10 cellular contexts compared by ENCODE assay signal in genomic region chr2:237955640-237956401, GRCh38. TPM values are rescaled to one million over a fixed set of nuclear protein-coding genes. Genes with fewer than 3 reads are reported as not detected.
DNase-seq lines count a peak whose midpoint lies in the region; ATAC-seq, FAIRE-seq and TF ChIP-seq lines count a peak whose summit lies in the region.
"Had no signal": no experiment of that assay in that cellular context is flagged by ENCODE, and none has a peak within 500 bp of the region (broad histone marks: within the 10 kb centered on the region; RNA-seq: fewer than 3 reads in every experiment).

No MANE protein-coding gene starts in this region.

- 0 out of 2 replicates have a peak, but pooled peaks have one; percentile 57 for ATAC-seq in Panc1
- ATAC-seq: K562 had no signal

- TF ChIP-seq EP300 in esophagus muscularis mucosa (IDR thresholded peaks at IDR 0.05), result no peak

- H3F3A ChIP-seq in neural progenitor cell (ENCODE audit: low read depth), result no peaks in the 10 kb centered on the region

- DNase-seq in AG04450 (ENCODE audit: low read depth, low spot score) (no peak), Panc1 (ENCODE audit: low read depth, low spot score) (no peak), esophagus muscularis mucosa (ENCODE audit: extremely low spot score) (no peak), neural progenitor cell (ENCODE audit: low spot score) (peak; percentile 51), DMS53 (lab: John Stamatoyannopoulos, UW) (no peak), kidney (no peak), NCI-H1092 (lab: John Stamatoyannopoulos, UW) (no peak), HT-29 (ENCODE audit: low spot score) (no peak)
- DNase-seq: stimulated activated CD4-positive, alpha-beta T cell treated with anti-CD3 and anti-CD28 coated beads, Interleukin-4, amount 100 ng/mL, for 4 hours had no signal

- FAIRE-seq in kidney (lab: Jason Lieb, UNC), result no peak
- FAIRE-seq: K562 had no signal

- intact Hi-C loops in Panc1 (cut with micrococcal nuclease; ENCODE audit: unreplicated experiment), result no loop called here
- intact Hi-C loops in esophagus muscularis mucosa (cut with DNase I), result no loop called here
- intact Hi-C loops in kidney (cut with DNase I), result no loop called here

- H3K27ac ChIP-seq in AG04450 (ENCODE audit: low read depth, low read length), result no peak overlapping the region
- no peak overlapping the region for H3K27ac ChIP-seq in Panc1 (ENCODE audit: low read length)
- H3K27ac ChIP-seq in esophagus muscularis mucosa (replicated peaks in 1 of 4), result no peak overlapping the region
- H3K27ac ChIP-seq in neural progenitor cell, result no peak overlapping the region
- H3K27ac ChIP-seq in kidney (ENCODE audit: low read depth in 2 of 2, low read length in 2 of 2), result no peak overlapping the region

- in situ Hi-C loops in Panc1 (cut with HindIII; ENCODE audit: low pct_unique_long_range_greater_than_20kb, low sequenced_read_pairs), result no loop called here

- H3K27me3 ChIP-seq in AG04450 (ENCODE audit: control insufficient read depth, insufficient read depth, low read length) (peaks cover 32% of the 10 kb centered on the region), Panc1 (ENCODE audit: control insufficient read depth, insufficient read depth, low read length) (no peaks in the 10 kb centered on the region), esophagus muscularis mucosa (peaks cover 0 to 35% (median 10%) of the 10 kb centered on the region in 4 donors), neural progenitor cell (peaks cover 41% of the 10 kb centered on the region)

- no peak for TF ChIP-seq POLR2A in esophagus muscularis mucosa (IDR thresholded peaks at IDR 0.05; ENCODE audit: low read depth)

- H4K20me1 ChIP-seq in neural progenitor cell (ENCODE audit: low read depth), result no peaks in the 10 kb centered on the region

- H3K36me3 ChIP-seq in Panc1 (ENCODE audit: control insufficient read depth, insufficient read depth, low read length) (no peaks in the 10 kb centered on the region), esophagus muscularis mucosa (no peaks in the 10 kb centered on the region), neural progenitor cell (no peaks in the 10 kb centered on the region), kidney (ENCODE audit: control insufficient read depth in 1 of 2, insufficient read depth in 2 of 2, low read length in 2 of 2) (no peaks in the 10 kb centered on the region)

- H3K4me1 Mint-ChIP-seq in neural progenitor cell, result no peaks in the 10 kb centered on the region

- H3K4me3 Mint-ChIP-seq in neural progenitor cell, result no peak overlapping the region

- POLR2A ChIA-PET in AG04450 (lab: Yijun Ruan, JAX) (interaction anchor here (0.7 to 0.9 kb wide), 2 partner anchors 17 to 21 kb away, joined by 3 read pairs; no protein-coding TSS in a partner anchor), Panc1 (lab: Charles Lee) (no interaction called here)

- H2AFZ ChIP-seq in neural progenitor cell (replicated peaks), result peak overlapping the region; percentile 92

- H3K27ac Mint-ChIP-seq in neural progenitor cell, result no peak overlapping the region

- peak overlapping the region; percentile 93 for H3K4me2 ChIP-seq in neural progenitor cell

- H3K79me2 ChIP-seq in neural progenitor cell (ENCODE audit: low read depth), result no peaks in the 10 kb centered on the region

- H3K9me3 Mint-ChIP-seq in neural progenitor cell, result no peaks in the 10 kb centered on the region

- H3K9ac ChIP-seq in neural progenitor cell, result no peak overlapping the region
- H3K9ac ChIP-seq in kidney (ENCODE audit: low read length in 2 of 2), result no peak overlapping the region

- no peaks in the 10 kb centered on the region for H3K36me3 Mint-ChIP-seq in neural progenitor cell

- WGBS in esophagus muscularis mucosa, result 6% methylated on average over 33 of the region's 64 CpGs

- peak overlapping the region; percentile 45 for H3K4me3 ChIP-seq in AG04450 (ENCODE audit: low read depth, low read length)
- H3K4me3 ChIP-seq in Panc1 (ENCODE audit: low read depth in 2 of 2, low read length in 2 of 2), result no peak overlapping the region
- H3K4me3 ChIP-seq in esophagus muscularis mucosa, result peak overlapping the region; percentile 34 to 49 (median 34)
- H3K4me3 ChIP-seq in neural progenitor cell, result peak overlapping the region; percentile 67
- H3K4me3 ChIP-seq in kidney (ENCODE audit: low read length in 2 of 2), result no peak overlapping the region
- H3K4me3 ChIP-seq: K562 had no signal

- H3K4me1 ChIP-seq in Panc1 (ENCODE audit: control insufficient read depth, insufficient read depth, low read length), result no peaks in the 10 kb centered on the region
- H3K4me1 ChIP-seq in esophagus muscularis mucosa, result peaks cover 9 to 12% (median 11%) of the 10 kb centered on the region in 4 donors
- no peaks in the 10 kb centered on the region for H3K4me1 ChIP-seq in neural progenitor cell
- peaks cover 0 to 2% of the 10 kb centered on the region in 2 donors for H3K4me1 ChIP-seq in kidney (ENCODE audit: control insufficient read depth in 1 of 2, insufficient read depth in 1 of 2, low read depth in 1 of 2, low read length in 2 of 2)

- CTCF ChIA-PET in AG04450 (lab: Charles Lee) (interaction anchor here (0.6 to 1.6 kb wide), 2 partner anchors 32 to 122 kb away, joined by 5 to 8 read pairs; no protein-coding TSS in a partner anchor), Panc1 (lab: Charles Lee) (no interaction called here)

- H3K9me3 ChIP-seq in AG04450 (ENCODE audit: control insufficient read depth, insufficient read depth, low read length) (peaks cover 4% of the 10 kb centered on the region; the same call in 1 of the 2 replicates), Panc1 (ENCODE audit: control insufficient read depth, insufficient read depth, low read depth, low read length) (no peaks in the 10 kb centered on the region), esophagus muscularis mucosa (no peaks in the 10 kb centered on the region), neural progenitor cell (ENCODE audit: low read depth) (no peaks in the 10 kb centered on the region), kidney (ENCODE audit: control insufficient read depth in 1 of 2, low read length in 2 of 2) (no peaks in the 10 kb centered on the region)

- peaks cover 4% of the 10 kb centered on the region for H3K27me3 Mint-ChIP-seq in neural progenitor cell (ENCODE audit: insufficient read depth, low read depth)

- no peak for TF ChIP-seq CTCF in AG04450 (IDR thresholded peaks at IDR 0.05; ENCODE audit: low read depth, low read length)
- no peak for TF ChIP-seq CTCF in Panc1 (IDR thresholded peaks at IDR 0.05)
- TF ChIP-seq CTCF in esophagus muscularis mucosa (IDR thresholded peaks at IDR 0.05), result no peak
- no peak for TF ChIP-seq CTCF in neural progenitor cell (IDR thresholded peaks at IDR 0.05)
- no peak for TF ChIP-seq CTCF in kidney (IDR thresholded peaks at IDR 0.05; ENCODE audit: borderline replicate concordance, extremely low read depth, insufficient read depth)

- no TSS peak for BruUV-seq in Panc1 (replicated peaks; lab: Mats Ljungman, UMichigan)

RNA-seq across cellular contexts. Expression of gene UBE2F, which starts 11.0 kb away (rescaled TPM):
- polyA plus RNA-seq in AG04450 (2011; rRNA removed) (91.8 and 119 TPM in 2 replicates), kidney (ENCODE audit: insufficient read depth, low read depth, low replicate concordance) (68.7 TPM)
- polyA minus RNA-seq in AG04450 (2011; rRNA and poly(A)+ RNA removed), result 34.3 and 42.1 TPM in 2 replicates
- total RNA-seq in Panc1 (2021; ENCODE audit: unreplicated experiment) (44.9 TPM), esophagus muscularis mucosa (100 to 1,000 TPM in 1 of 4 donors, 10 to 100 TPM in 3; 59.0 to 111 (median 78.5) TPM), neural progenitor cell (ENCODE audit: low replicate concordance) (50.8 and 77.4 TPM in 2 replicates), kidney (34.5 TPM)
- polyA plus RNA-seq in Panc1 (2012; ENCODE audit: insufficient read length), result 46.0 TPM
- total RNA-seq in HT-29 (2014; rRNA removed; shearing (Covaris generic)), result 35.7 and 40.1 TPM in 2 replicates

Comparison
In these comparisons a context has a peak if more than half of its experiments do, and no peak if none do; other contexts are left out.
1. H3K4me3 ChIP-seq: peak in AG04450 (single experiment), esophagus muscularis mucosa (4 of 4) and neural progenitor cell (single experiment); none in Panc1 (0 of 2) and kidney (0 of 2).